Comparison of ENCODE assay signal across 8 cellular contexts in genomic region chr20:49608752-49609670, GRCh38. TPM values are rescaled to one million over a fixed set of nuclear protein-coding genes. Genes with fewer than 3 reads are reported as not detected.
DNase-seq lines count a peak whose midpoint lies in the region; ATAC-seq and TF ChIP-seq lines count a peak whose summit lies in the region.

No MANE protein-coding gene starts in this region.

- no peaks in the 10 kb centered on the region for H3K9me3 ChIP-seq in naive thymus-derived CD4-positive, alpha-beta T cell (ENCODE audit: control insufficient read depth in 2 of 3, low read length in 3 of 3)

- no peaks in the 10 kb centered on the region for H3K36me3 ChIP-seq in naive thymus-derived CD4-positive, alpha-beta T cell (ENCODE audit: control insufficient read depth in 2 of 3, insufficient read depth in 3 of 3, low read length in 3 of 3)

- H3K36me3 Mint-ChIP-seq in naive thymus-derived CD4-positive, alpha-beta T cell = peaks cover 0 to 17% (median 0%) of the 10 kb centered on the region in 5 donors
- no peaks in the 10 kb centered on the region for H3K36me3 Mint-ChIP-seq in stimulated activated naive B cell treated with anti-CD40 and anti-IgM and Interleukin-4, amounts not matched to agents 10 μg/mL and 1 μg/mL and 100 μg/mL, for 72 hours

- H3K9me3 Mint-ChIP-seq in naive thymus-derived CD4-positive, alpha-beta T cell = no peaks in the 10 kb centered on the region
- no peaks in the 10 kb centered on the region for H3K9me3 Mint-ChIP-seq in stimulated activated naive B cell treated with anti-CD40 and anti-IgM and Interleukin-4, amounts not matched to agents 10 μg/mL and 1 μg/mL and 100 μg/mL, for 72 hours

- H3K27me3 Mint-ChIP-seq in naive thymus-derived CD4-positive, alpha-beta T cell = peaks cover 0 to 14% (median 9%) of the 10 kb centered on the region in 5 donors
- H3K27me3 Mint-ChIP-seq in stimulated activated naive B cell treated with anti-CD40 and anti-IgM and Interleukin-4, amounts not matched to agents 10 μg/mL and 1 μg/mL and 100 μg/mL, for 72 hours = peaks cover 15 to 45% of the 10 kb centered on the region in 2 donors

- no peak overlapping the region for H3K27ac ChIP-seq in HL-60 (replicated peaks)
- H3K27ac ChIP-seq in naive thymus-derived CD4-positive, alpha-beta T cell (ENCODE audit: low read depth, low read length) = no peak overlapping the region

- CTCF ChIA-PET in naive thymus-derived CD4-positive, alpha-beta T cell (lab: Charles Lee) = interaction anchor here (0.6 to 3.5 kb wide), 5 partner anchors 27 to 237 kb away, joined by 3 to 31 read pairs (median 5); no protein-coding TSS in a partner anchor

- H3K4me1 Mint-ChIP-seq in naive thymus-derived CD4-positive, alpha-beta T cell = peaks cover 7 to 36% (median 15%) of the 10 kb centered on the region in 7 donors
- H3K4me1 Mint-ChIP-seq in stimulated activated naive B cell treated with anti-CD40 and anti-IgM and Interleukin-4, amounts not matched to agents 10 μg/mL and 1 μg/mL and 100 μg/mL, for 72 hours = peaks cover 14 to 23% of the 10 kb centered on the region in 2 donors

- H3K27ac Mint-ChIP-seq in naive thymus-derived CD4-positive, alpha-beta T cell = no peak overlapping the region
- no peak overlapping the region for H3K27ac Mint-ChIP-seq in stimulated activated naive B cell treated with anti-CD40 and anti-IgM and Interleukin-4, amounts not matched to agents 10 μg/mL and 1 μg/mL and 100 μg/mL, for 72 hours

- peaks cover 4 to 11% of the 10 kb centered on the region in 2 donors for H3K4me1 ChIP-seq in naive thymus-derived CD4-positive, alpha-beta T cell (ENCODE audit: control insufficient read depth in 2 of 2, insufficient read depth in 2 of 2, low read length in 2 of 2)

- intact Hi-C loops in naive thymus-derived CD4-positive, alpha-beta T cell (cut with micrococcal nuclease) = loop anchor here (1.0 to 5.0 kb wide), 3 partner anchors 37 to 275 kb away; no protein-coding TSS in a partner anchor

- POLR2A ChIA-PET in naive thymus-derived CD4-positive, alpha-beta T cell (lab: Charles Lee) = no interaction called here

- ATAC-seq in naive thymus-derived CD4-positive, alpha-beta T cell = peak; percentile 89
- ATAC-seq in stimulated activated naive B cell treated with anti-CD40 and anti-IgM and Interleukin-4, amounts not matched to agents 10 μg/mL and 1 μg/mL and 100 μg/mL, for 72 hours (replicated peaks) = peak; percentile 77 to 78

- TF ChIP-seq CTCF in HL-60 (IDR thresholded peaks at IDR 0.05; ENCODE audit: insufficient read depth, low read length) = peak; percentile 81
- TF ChIP-seq CTCF in epithelial cell of proximal tubule (conservative IDR thresholded peaks at IDR 0.05; ENCODE audit: low read depth, low read length) = peak; percentile 95

- H3K4me3 Mint-ChIP-seq in naive thymus-derived CD4-positive, alpha-beta T cell = peak overlapping the region; percentile 37 to 71 (median 60)
- no peak overlapping the region for H3K4me3 Mint-ChIP-seq in stimulated activated naive B cell treated with anti-CD40 and anti-IgM and Interleukin-4, amounts not matched to agents 10 μg/mL and 1 μg/mL and 100 μg/mL, for 72 hours

- H3K27me3 ChIP-seq in HL-60 (ENCODE audit: insufficient read depth, poor library complexity, severe bottlenecking) = no peaks in the 10 kb centered on the region
- H3K27me3 ChIP-seq in naive thymus-derived CD4-positive, alpha-beta T cell (ENCODE audit: control insufficient read depth in 2 of 2, insufficient read depth in 2 of 2, low read length in 2 of 2) = no peaks in the 10 kb centered on the region

- H3K4me3 ChIP-seq in HL-60 (replicated peaks; ENCODE audit: insufficient read depth, low read length) (no peak overlapping the region), epithelial cell of proximal tubule (ENCODE audit: low read depth, low read length) (peak overlapping the region; percentile 8)
- peak overlapping the region; percentile 28 for H3K4me3 ChIP-seq in naive thymus-derived CD4-positive, alpha-beta T cell (ENCODE audit: low read length)

- in situ Hi-C loops in G401 (cut with HindIII; ENCODE audit: low sequenced_read_pairs) = no loop called here

- DNase-seq in G401 (ENCODE audit: low spot score) (peak; percentile 78), HL-60 (ENCODE audit: low read depth in 1 of 2, low spot score in 1 of 2) (peak in 1 of 2 experiments; percentile 68), NOMO-1 treated with DMSO at 0.1 percent for 48 hours (lab: John Stamatoyannopoulos, UW; ENCODE audit: unreplicated experiment) (peak; percentile 52), epithelial cell of proximal tubule (ENCODE audit: low read depth) (no peak), epidermal melanocyte (ENCODE audit: insufficient read length, low spot score) (no peak)
- DNase-seq in activated CD8-positive, alpha-beta memory T cell treated with anti-CD3 and anti-CD28 coated beads, Interleukin-2, amount 50 U/mL, for 4 hours = peak; percentile 75
- DNase-seq in naive thymus-derived CD4-positive, alpha-beta T cell = peak; percentile 45 to 76 (median 67)
- DNase-seq in stimulated activated naive B cell treated with anti-CD40 and anti-IgM and Interleukin-4, amounts not matched to agents 10 μg/mL and 1 μg/mL and 100 μg/mL, for 72 hours = peak; percentile 58

RNA-seq across cellular contexts. Expression of gene PTGIS, which starts 41.1 kb away (rescaled TPM):
- total RNA-seq in G401 (2014; rRNA removed; shearing (Covaris generic)) = 13.6 and 15.3 TPM in 2 replicates
- total RNA-seq in epithelial cell of proximal tubule = not detected in 2 replicates
- 10 to 100 TPM in 1 of 5 experiments, not detected in 4; 12.5 TPM for total RNA-seq in naive thymus-derived CD4-positive, alpha-beta T cell
- polyA plus RNA-seq in naive thymus-derived CD4-positive, alpha-beta T cell = not detected

Comparison
In these comparisons a context has a peak if more than half of its experiments do, and no peak if none do; other contexts are left out.
1. DNase-seq: peak in G401 (single experiment), NOMO-1 treated with DMSO at 0.1 percent for 48 hours (single experiment), activated CD8-positive, alpha-beta memory T cell treated with anti-CD3 and anti-CD28 coated beads, Interleukin-2, amount 50 U/mL, for 4 hours (single experiment), naive thymus-derived CD4-positive, alpha-beta T cell (9 of 9) and stimulated activated naive B cell treated with anti-CD40 and anti-IgM and Interleukin-4, amounts not matched to agents 10 μg/mL and 1 μg/mL and 100 μg/mL, for 72 hours (single experiment); none in epithelial cell of proximal tubule (single experiment) and epidermal melanocyte (single experiment).
2. H3K4me3 Mint-ChIP-seq: peak in naive thymus-derived CD4-positive, alpha-beta T cell (10 of 10); none in stimulated activated naive B cell treated with anti-CD40 and anti-IgM and Interleukin-4, amounts not matched to agents 10 μg/mL and 1 μg/mL and 100 μg/mL, for 72 hours (0 of 2).